In genomic region chr19:42400404-42400803, GRCh38 we compare ENCODE assay signal across 22 cellular contexts. TPM values are rescaled to one million over a fixed set of nuclear protein-coding genes. Genes with fewer than 3 reads are reported as not detected.
DNase-seq lines count a peak whose midpoint lies in the region; ATAC-seq lines count a peak whose summit lies in the region.
"Had no signal": no experiment of that assay in that cellular context is flagged by ENCODE, and none has a peak within 500 bp of the region (broad histone marks: within the 10 kb centered on the region; RNA-seq: fewer than 3 reads in every experiment).

No MANE protein-coding gene starts in this region.

- no peaks in the 10 kb centered on the region for H3K27me3 Mint-ChIP-seq in activated CD8-positive, alpha-beta memory T cell treated with anti-CD3 and anti-CD28 coated beads, Interleukin-2, amount 10 ng/mL, durations not matched to agents 7 days and 5 days
- no peaks in the 10 kb centered on the region for H3K27me3 Mint-ChIP-seq in effector memory CD8-positive, alpha-beta T cell

- H3K36me3 Mint-ChIP-seq in activated CD8-positive, alpha-beta memory T cell treated with anti-CD3 and anti-CD28 coated beads, Interleukin-2, amount 10 ng/mL, durations not matched to agents 7 days and 5 days: peaks cover 15% of the 10 kb centered on the region
- H3K36me3 Mint-ChIP-seq in effector memory CD8-positive, alpha-beta T cell (ENCODE audit: insufficient read depth): peaks cover 9% of the 10 kb centered on the region
- peaks cover 45% of the 10 kb centered on the region for H3K36me3 Mint-ChIP-seq in stimulated activated effector memory CD8-positive, alpha-beta T cell treated with anti-CD3 and anti-CD28 coated beads, Interleukin-12 subunit alpha, Interleukin-12 subunit beta, amount 100 ng/mL, for 72 hours

- intact Hi-C loops in Right ventricle myocardium inferior (cut with DNase I): loop anchor here (2.0 kb wide), 1 partner anchor 76 kb away; the partner anchor contains the start of gene MEGF8

- no peak for DNase-seq in activated CD8-positive, alpha-beta memory T cell treated with anti-CD3 and anti-CD28 coated beads, Interleukin-2, amount 10 ng/mL, durations not matched to agents 7 days and 5 days
- DNase-seq in activated CD8-positive, alpha-beta memory T cell treated with anti-CD3 and anti-CD28 coated beads, Interleukin-2, amount 50 U/mL, for 4 hours: no peak
- DNase-seq in NCI-H69 (lab: John Stamatoyannopoulos, UW): peak; percentile 27
- no peak for DNase-seq in effector memory CD8-positive, alpha-beta T cell
- DNase-seq in stimulated activated effector memory CD8-positive, alpha-beta T cell treated with anti-CD3 and anti-CD28 coated beads, Interleukin-12 subunit alpha, Interleukin-12 subunit beta, amount 100 ng/mL, for 72 hours (ENCODE audit: low spot score in 2 of 2): no peak
- no peak for DNase-seq in NCI-H2227 (lab: John Stamatoyannopoulos, UW; ENCODE audit: unreplicated experiment)
- no peak for DNase-seq in DMS153 (lab: John Stamatoyannopoulos, UW)
- DNase-seq in Right ventricle myocardium inferior (ENCODE audit: missing footprints): no peak
- DNase-seq: activated CD4-positive, CD25-positive, alpha-beta regulatory T cell treated with anti-CD3 and anti-CD28 coated beads, Interleukin-2, amount 50 U/mL, for 72 hours; activated effector memory CD4-positive, alpha-beta T cell treated with anti-CD3 and anti-CD28 coated beads, Interleukin-2, amount 50 U/mL, for 16 hours; adrenal gland; DMS53; mucosa of descending colon; NCI-H1105; sigmoid colon; T1000 had no signal

- CTCF ChIA-PET in activated CD8-positive, alpha-beta memory T cell treated with anti-CD3 and anti-CD28 coated beads, Interleukin-2, amount 10 ng/mL, durations not matched to agents 7 days and 5 days (lab: Charles Lee): interaction anchor here (0.8 to 5.9 kb wide), 13 partner anchors 8 to 292 kb away, joined by 3 to 29 read pairs (median 5); no protein-coding TSS in a partner anchor

- H3K4me1 Mint-ChIP-seq in activated CD8-positive, alpha-beta memory T cell treated with anti-CD3 and anti-CD28 coated beads, Interleukin-2, amount 10 ng/mL, durations not matched to agents 7 days and 5 days: peaks cover 36% of the 10 kb centered on the region
- H3K4me1 Mint-ChIP-seq in effector memory CD8-positive, alpha-beta T cell (ENCODE audit: low read depth in 2 of 2): peaks cover 39 to 44% of the 10 kb centered on the region in 2 donors
- peaks cover 62% of the 10 kb centered on the region for H3K4me1 Mint-ChIP-seq in stimulated activated effector memory CD8-positive, alpha-beta T cell treated with anti-CD3 and anti-CD28 coated beads, Interleukin-12 subunit alpha, Interleukin-12 subunit beta, amount 100 ng/mL, for 72 hours

- no peak overlapping the region for H3K4me3 Mint-ChIP-seq in activated CD8-positive, alpha-beta memory T cell treated with anti-CD3 and anti-CD28 coated beads, Interleukin-2, amount 10 ng/mL, durations not matched to agents 7 days and 5 days
- peak overlapping the region in 1 of 2 donors; percentile 17 for H3K4me3 Mint-ChIP-seq in effector memory CD8-positive, alpha-beta T cell
- peak overlapping the region; percentile 4 for H3K4me3 Mint-ChIP-seq in stimulated activated effector memory CD8-positive, alpha-beta T cell treated with anti-CD3 and anti-CD28 coated beads, Interleukin-12 subunit alpha, Interleukin-12 subunit beta, amount 100 ng/mL, for 72 hours
- H3K4me3 Mint-ChIP-seq: dendritic cell treated with granulocyte-macrophage colony-stimulating factor and Interleukin-4, amounts not matched to agents 40 ng/mL and 50 ng/mL, for 4 days had no signal

- no peak for ATAC-seq in activated CD8-positive, alpha-beta memory T cell treated with anti-CD3 and anti-CD28 coated beads, Interleukin-2, amount 10 ng/mL, durations not matched to agents 7 days and 5 days
- no peak for ATAC-seq in effector memory CD8-positive, alpha-beta T cell (replicated peaks)
- no peak for ATAC-seq in stimulated activated effector memory CD8-positive, alpha-beta T cell treated with anti-CD3 and anti-CD28 coated beads, Interleukin-12 subunit alpha, Interleukin-12 subunit beta, amount 100 ng/mL, for 72 hours
- no peak for ATAC-seq in Right ventricle myocardium inferior
- ATAC-seq: mucosa of descending colon had no signal

- no peaks in the 10 kb centered on the region for H3K9me3 Mint-ChIP-seq in activated CD8-positive, alpha-beta memory T cell treated with anti-CD3 and anti-CD28 coated beads, Interleukin-2, amount 10 ng/mL, durations not matched to agents 7 days and 5 days (ENCODE audit: low read depth)
- no peaks in the 10 kb centered on the region for H3K9me3 Mint-ChIP-seq in effector memory CD8-positive, alpha-beta T cell
- no peaks in the 10 kb centered on the region for H3K9me3 Mint-ChIP-seq in stimulated activated effector memory CD8-positive, alpha-beta T cell treated with anti-CD3 and anti-CD28 coated beads, Interleukin-12 subunit alpha, Interleukin-12 subunit beta, amount 100 ng/mL, for 72 hours
- H3K9me3 Mint-ChIP-seq: dendritic cell treated with granulocyte-macrophage colony-stimulating factor and Interleukin-4, amounts not matched to agents 40 ng/mL and 50 ng/mL, for 4 days had no signal

- peak overlapping the region; percentile 14 for H3K27ac Mint-ChIP-seq in activated CD8-positive, alpha-beta memory T cell treated with anti-CD3 and anti-CD28 coated beads, Interleukin-2, amount 10 ng/mL, durations not matched to agents 7 days and 5 days
- peak overlapping the region; percentile 44 to 62 for H3K27ac Mint-ChIP-seq in effector memory CD8-positive, alpha-beta T cell
- peak overlapping the region; percentile 87 for H3K27ac Mint-ChIP-seq in stimulated activated effector memory CD8-positive, alpha-beta T cell treated with anti-CD3 and anti-CD28 coated beads, Interleukin-12 subunit alpha, Interleukin-12 subunit beta, amount 100 ng/mL, for 72 hours
- H3K27ac Mint-ChIP-seq: dendritic cell treated with granulocyte-macrophage colony-stimulating factor and Interleukin-4, amounts not matched to agents 40 ng/mL and 50 ng/mL, for 4 days had no signal

RNA-seq across cellular contexts. Expression of gene CNFN, which starts 10.3 kb away (rescaled TPM):
- not detected for total RNA-seq in activated CD8-positive, alpha-beta memory T cell treated with anti-CD3 and anti-CD28 coated beads, Interleukin-2, amount 10 ng/mL, durations not matched to agents 7 days and 5 days
- 0.87 TPM for total RNA-seq in Right ventricle myocardium inferior
- total RNA-seq: fibroblast of villous mesenchyme, liver, osteocyte, sigmoid colon had no signal

RNA-seq across cellular contexts. Expression of gene LIPE, which starts 26.8 kb away (rescaled TPM):
- 10 to 100 TPM; 41.5 to 44.6 TPM for total RNA-seq in activated CD8-positive, alpha-beta memory T cell treated with anti-CD3 and anti-CD28 coated beads, Interleukin-2, amount 10 ng/mL, durations not matched to agents 7 days and 5 days
- total RNA-seq in Right ventricle myocardium inferior: 67.7 TPM

RNA-seq across cellular contexts. Expression of gene CXCL17, which starts 42.3 kb away (rescaled TPM):
- total RNA-seq in activated CD8-positive, alpha-beta memory T cell treated with anti-CD3 and anti-CD28 coated beads, Interleukin-2, amount 10 ng/mL, durations not matched to agents 7 days and 5 days: not detected
- total RNA-seq in Right ventricle myocardium inferior: not detected
- total RNA-seq: fibroblast of villous mesenchyme, H1, mucosa of descending colon, NCI-H460, osteocyte, sigmoid colon had no signal

Comparison
In these comparisons a context has a peak if more than half of its experiments do, and no peak if none do; other contexts are left out.
1. H3K27ac Mint-ChIP-seq: peak in every context shown above with its lines; median percentile 87 in stimulated activated effector memory CD8-positive, alpha-beta T cell treated with anti-CD3 and anti-CD28 coated beads, Interleukin-12 subunit alpha, Interleukin-12 subunit beta, amount 100 ng/mL, for 72 hours; 53 in effector memory CD8-positive, alpha-beta T cell; 14 in activated CD8-positive, alpha-beta memory T cell treated with anti-CD3 and anti-CD28 coated beads, Interleukin-2, amount 10 ng/mL, durations not matched to agents 7 days and 5 days.